ENCODE assay signal across 1 cellular context in the genomic region with DNA sequence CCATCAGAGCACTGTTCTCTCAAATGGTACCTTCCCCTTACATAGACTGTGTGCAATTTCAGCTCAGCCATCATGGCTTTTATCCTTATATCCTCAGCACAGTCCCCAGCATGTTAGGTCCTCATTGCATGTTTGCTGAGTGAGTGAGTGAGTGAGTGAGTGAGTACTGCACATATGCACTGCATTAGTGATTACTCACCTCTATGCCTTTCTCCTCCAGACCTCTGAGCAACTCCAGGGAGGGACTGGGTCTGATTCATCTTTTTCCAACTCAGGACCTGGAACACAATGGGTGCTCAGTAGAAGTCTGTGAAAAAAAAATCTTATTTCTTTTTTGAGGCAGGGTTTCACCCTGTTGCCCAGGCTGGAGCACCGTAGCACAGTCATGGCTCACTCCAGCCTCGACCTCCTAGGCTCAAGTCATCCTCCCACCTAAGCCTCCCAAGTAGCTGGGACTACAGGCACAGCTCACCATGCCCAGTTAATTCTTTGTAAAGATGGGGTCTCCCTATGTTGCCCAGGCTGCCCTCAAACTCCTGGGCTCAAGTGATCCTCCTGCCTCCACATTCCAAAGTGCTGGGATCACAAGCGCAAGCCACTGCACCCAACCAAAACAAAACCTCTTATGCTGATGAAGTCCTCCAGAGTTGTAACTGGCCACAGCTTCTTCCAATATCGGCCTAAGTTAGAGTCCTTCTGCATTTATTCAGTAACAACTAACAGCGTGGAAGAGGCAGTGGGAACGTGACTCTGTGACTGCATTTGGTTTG.
A peak's percentile ranks its signal among the peaks of the same experiment; 100 is the strongest.
TF ChIP-seq lines count a peak whose summit lies in the region.

No MANE protein-coding gene starts in this region.

TF ChIP-seq in HCT116, 20 proteins besides CTCF, POLR2A, EP300 and RAD21 (continued from another document):
- TF ChIP-seq TCF7L2 (IDR thresholded peaks at IDR 0.05; ENCODE audit: borderline replicate concordance, extremely low read depth, insufficient read depth, insufficient read length): no peak
- no peak for TF ChIP-seq YY1 (IDR thresholded peaks at IDR 0.05; ENCODE audit: extremely low read depth, insufficient replicate concordance, low read depth, low read length)
- no peak for TF ChIP-seq ZFX (IDR thresholded peaks at IDR 0.05)
- peak; percentile 78 for TF ChIP-seq FOSL1 (IDR thresholded peaks at IDR 0.05; ENCODE audit: low read depth)
- TF ChIP-seq SRF (IDR thresholded peaks at IDR 0.05; ENCODE audit: low read depth): peak; percentile 78
- TF ChIP-seq ZNF274 (IDR thresholded peaks at IDR 0.05; ENCODE audit: low read depth, low read length): no peak
- TF ChIP-seq, protein P1, sequence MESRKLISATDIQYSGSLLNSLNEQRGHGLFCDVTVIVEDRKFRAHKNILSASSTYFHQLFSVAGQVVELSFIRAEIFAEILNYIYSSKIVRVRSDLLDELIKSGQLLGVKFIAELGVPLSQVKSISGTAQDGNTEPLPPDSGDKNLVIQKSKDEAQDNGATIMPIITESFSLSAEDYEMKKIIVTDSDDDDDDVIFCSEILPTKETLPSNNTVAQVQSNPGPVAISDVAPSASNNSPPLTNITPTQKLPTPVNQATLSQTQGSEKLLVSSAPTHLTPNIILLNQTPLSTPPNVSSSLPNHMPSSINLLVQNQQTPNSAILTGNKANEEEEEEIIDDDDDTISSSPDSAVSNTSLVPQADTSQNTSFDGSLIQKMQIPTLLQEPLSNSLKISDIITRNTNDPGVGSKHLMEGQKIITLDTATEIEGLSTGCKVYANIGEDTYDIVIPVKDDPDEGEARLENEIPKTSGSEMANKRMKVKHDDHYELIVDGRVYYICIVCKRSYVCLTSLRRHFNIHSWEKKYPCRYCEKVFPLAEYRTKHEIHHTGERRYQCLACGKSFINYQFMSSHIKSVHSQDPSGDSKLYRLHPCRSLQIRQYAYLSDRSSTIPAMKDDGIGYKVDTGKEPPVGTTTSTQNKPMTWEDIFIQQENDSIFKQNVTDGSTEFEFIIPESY (IDR thresholded peaks at IDR 0.05; ENCODE audit: extremely low read depth, insufficient replicate concordance, low read length): no peak
- TF ChIP-seq CBX3 (IDR thresholded peaks at IDR 0.05; ENCODE audit: low read depth): peak; percentile 70; the same call in 1 of the 2 replicates
- TF ChIP-seq, protein P2, sequence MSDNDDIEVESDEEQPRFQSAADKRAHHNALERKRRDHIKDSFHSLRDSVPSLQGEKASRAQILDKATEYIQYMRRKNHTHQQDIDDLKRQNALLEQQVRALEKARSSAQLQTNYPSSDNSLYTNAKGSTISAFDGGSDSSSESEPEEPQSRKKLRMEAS (IDR thresholded peaks at IDR 0.05): 0 out of 2 replicates have a peak, but pooled peaks have one; percentile 25
- TF ChIP-seq CEBPB (IDR thresholded peaks at IDR 0.05; ENCODE audit: low read depth): no peak
- TF ChIP-seq, protein P3, sequence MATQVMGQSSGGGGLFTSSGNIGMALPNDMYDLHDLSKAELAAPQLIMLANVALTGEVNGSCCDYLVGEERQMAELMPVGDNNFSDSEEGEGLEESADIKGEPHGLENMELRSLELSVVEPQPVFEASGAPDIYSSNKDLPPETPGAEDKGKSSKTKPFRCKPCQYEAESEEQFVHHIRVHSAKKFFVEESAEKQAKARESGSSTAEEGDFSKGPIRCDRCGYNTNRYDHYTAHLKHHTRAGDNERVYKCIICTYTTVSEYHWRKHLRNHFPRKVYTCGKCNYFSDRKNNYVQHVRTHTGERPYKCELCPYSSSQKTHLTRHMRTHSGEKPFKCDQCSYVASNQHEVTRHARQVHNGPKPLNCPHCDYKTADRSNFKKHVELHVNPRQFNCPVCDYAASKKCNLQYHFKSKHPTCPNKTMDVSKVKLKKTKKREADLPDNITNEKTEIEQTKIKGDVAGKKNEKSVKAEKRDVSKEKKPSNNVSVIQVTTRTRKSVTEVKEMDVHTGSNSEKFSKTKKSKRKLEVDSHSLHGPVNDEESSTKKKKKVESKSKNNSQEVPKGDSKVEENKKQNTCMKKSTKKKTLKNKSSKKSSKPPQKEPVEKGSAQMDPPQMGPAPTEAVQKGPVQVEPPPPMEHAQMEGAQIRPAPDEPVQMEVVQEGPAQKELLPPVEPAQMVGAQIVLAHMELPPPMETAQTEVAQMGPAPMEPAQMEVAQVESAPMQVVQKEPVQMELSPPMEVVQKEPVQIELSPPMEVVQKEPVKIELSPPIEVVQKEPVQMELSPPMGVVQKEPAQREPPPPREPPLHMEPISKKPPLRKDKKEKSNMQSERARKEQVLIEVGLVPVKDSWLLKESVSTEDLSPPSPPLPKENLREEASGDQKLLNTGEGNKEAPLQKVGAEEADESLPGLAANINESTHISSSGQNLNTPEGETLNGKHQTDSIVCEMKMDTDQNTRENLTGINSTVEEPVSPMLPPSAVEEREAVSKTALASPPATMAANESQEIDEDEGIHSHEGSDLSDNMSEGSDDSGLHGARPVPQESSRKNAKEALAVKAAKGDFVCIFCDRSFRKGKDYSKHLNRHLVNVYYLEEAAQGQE (IDR thresholded peaks at IDR 0.05; ENCODE audit: low read depth): no peak
- no peak for TF ChIP-seq SIN3A (IDR thresholded peaks at IDR 0.05; ENCODE audit: low read depth)
- peak; percentile 21; the same call in 1 of the 2 replicates for TF ChIP-seq POLR2AphosphoS5 (IDR thresholded peaks at IDR 0.05; ENCODE audit: low read depth, low read length)
- no peak for TF ChIP-seq ELF1 (IDR thresholded peaks at IDR 0.05; ENCODE audit: borderline replicate concordance, low read depth)
- TF ChIP-seq JUND (IDR thresholded peaks at IDR 0.05): peak; percentile 77
- TF ChIP-seq SP1 (IDR thresholded peaks at IDR 0.05; ENCODE audit: low read depth): peak; percentile 66
